In genomic region chr1:180967558-180967957, GRCh38 we compare ENCODE assay signal across 24 cellular contexts.
"Had no signal": no experiment of that assay in that cellular context is flagged by ENCODE, and none has a peak within 500 bp of the region (broad histone marks: within the 10 kb centered on the region; RNA-seq: fewer than 3 reads in every experiment).

No MANE protein-coding gene starts in this region.

- ATAC-seq: HepG2, Right ventricle myocardium inferior had no signal

- H3K4me1 ChIP-seq: SJSA1 had no signal

- H3K9me3 ChIP-seq: MG63, Peyer's patch, SJSA1 had no signal

- H3K4me3 ChIP-seq: MG63, PC-9, Peyer's patch, SJSA1, SK-N-MC had no signal

- H3K27me3 ChIP-seq: MG63, Peyer's patch, SJSA1 had no signal

- H3K27ac ChIP-seq: PC-9, Peyer's patch, SJSA1, SK-N-MC had no signal

- DNase-seq: IMR-90, Karpas-422, KG1, MG63, NCI-H1092, NCI-H1105 treated with DMSO at 0.1 percent for 48 hours, NCI-H1417 treated with DMSO at 0.1 percent for 48 hours, NCI-H146, NCI-H1694 treated with DMSO at 0.1 percent for 48 hours, NCI-H1930, NCI-H2081, NCI-H2107, NCI-H2227 treated with DMSO at 0.1 percent for 48 hours, NCI-H524, NCI-H526 treated with DMSO at 0.1 percent for 48 hours, NCI-H774, OCI-M1, PC-9, Peyer's patch, SHP77 treated with DMSO at 0.1 percent for 48 hours had no signal
